In the genomic region with DNA sequence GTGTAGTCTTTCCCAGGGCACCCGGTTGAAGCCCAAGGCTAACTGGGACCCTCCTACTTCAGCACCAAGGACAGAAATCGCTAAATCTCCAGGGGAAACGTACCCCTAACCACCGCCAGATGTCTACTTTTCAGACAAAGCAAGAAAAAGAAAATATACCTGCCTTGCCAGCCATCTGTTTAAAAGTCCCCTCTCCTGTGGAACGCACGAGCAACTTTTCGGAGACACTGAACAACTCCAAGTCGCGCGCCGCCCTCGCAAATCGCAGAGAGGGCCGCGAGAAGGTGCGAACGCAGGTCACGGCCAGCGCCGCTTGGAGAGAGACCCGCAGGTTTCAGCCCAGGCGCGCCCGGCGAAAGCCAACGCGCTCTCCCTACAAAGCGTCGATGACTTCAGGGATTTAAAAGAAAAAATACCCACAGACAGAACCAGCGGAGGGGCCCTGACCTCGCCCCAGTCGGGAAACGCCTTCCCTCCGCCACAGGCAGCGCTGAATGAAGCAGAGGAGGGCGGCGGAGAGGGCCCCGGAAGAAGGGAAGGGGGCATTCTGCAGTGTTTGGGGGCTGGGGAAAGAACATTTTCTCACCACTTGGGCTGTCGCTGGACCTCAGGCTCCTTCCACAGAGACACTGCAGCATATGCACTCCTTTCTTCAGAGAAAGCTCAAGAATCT, we compare ENCODE assay signal across 1 cellular context.
TF ChIP-seq lines count a peak whose summit lies in the region.

No MANE protein-coding gene starts in this region.

TF ChIP-seq in HEK293, 187 proteins besides CTCF, POLR2A, EP300 and RAD21 (continued from another document):
- TF ChIP-seq, protein P1, sequence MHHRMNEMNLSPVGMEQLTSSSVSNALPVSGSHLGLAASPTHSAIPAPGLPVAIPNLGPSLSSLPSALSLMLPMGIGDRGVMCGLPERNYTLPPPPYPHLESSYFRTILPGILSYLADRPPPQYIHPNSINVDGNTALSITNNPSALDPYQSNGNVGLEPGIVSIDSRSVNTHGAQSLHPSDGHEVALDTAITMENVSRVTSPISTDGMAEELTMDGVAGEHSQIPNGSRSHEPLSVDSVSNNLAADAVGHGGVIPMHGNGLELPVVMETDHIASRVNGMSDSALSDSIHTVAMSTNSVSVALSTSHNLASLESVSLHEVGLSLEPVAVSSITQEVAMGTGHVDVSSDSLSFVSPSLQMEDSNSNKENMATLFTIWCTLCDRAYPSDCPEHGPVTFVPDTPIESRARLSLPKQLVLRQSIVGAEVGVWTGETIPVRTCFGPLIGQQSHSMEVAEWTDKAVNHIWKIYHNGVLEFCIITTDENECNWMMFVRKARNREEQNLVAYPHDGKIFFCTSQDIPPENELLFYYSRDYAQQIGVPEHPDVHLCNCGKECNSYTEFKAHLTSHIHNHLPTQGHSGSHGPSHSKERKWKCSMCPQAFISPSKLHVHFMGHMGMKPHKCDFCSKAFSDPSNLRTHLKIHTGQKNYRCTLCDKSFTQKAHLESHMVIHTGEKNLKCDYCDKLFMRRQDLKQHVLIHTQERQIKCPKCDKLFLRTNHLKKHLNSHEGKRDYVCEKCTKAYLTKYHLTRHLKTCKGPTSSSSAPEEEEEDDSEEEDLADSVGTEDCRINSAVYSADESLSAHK (tag by site-specific recombination; IDR thresholded peaks at IDR 0.05), result no peak
- TF ChIP-seq SETDB1 (IDR thresholded peaks at IDR 0.05; ENCODE audit: insufficient read length, low read length) (no peak), ZBTB8A (tag by site-specific recombination; IDR thresholded peaks at IDR 0.05) (peak; percentile 35), ZNF140 (tag by site-specific recombination; IDR thresholded peaks at IDR 0.05) (no peak), ZNF302 (tag by site-specific recombination; IDR thresholded peaks at IDR 0.05; ENCODE audit: low read depth) (no peak), FEZF1 (tag by site-specific recombination; IDR thresholded peaks at IDR 0.05) (no peak), ZSCAN5A (tag by site-specific recombination; IDR thresholded peaks at IDR 0.05) (no peak), ZNF311 (tag by site-specific recombination; IDR thresholded peaks at IDR 0.05; ENCODE audit: borderline replicate concordance) (no peak), PRDM10 (tag by site-specific recombination; IDR thresholded peaks at IDR 0.05) (peak; percentile 88), ZNF248 (tag by site-specific recombination; IDR thresholded peaks at IDR 0.05) (no peak), ZNF596 (tag by site-specific recombination; IDR thresholded peaks at IDR 0.05) (no peak), ZFHX2 (tag by site-specific recombination; conservative IDR thresholded peaks at IDR 0.05) (peak; percentile 38; the same call in 1 of the 2 replicates), REST (tag by site-specific recombination; IDR thresholded peaks at IDR 0.05) (peak; percentile 99), ZNF391 (tag by site-specific recombination; IDR thresholded peaks at IDR 0.05; ENCODE audit: borderline replicate concordance, low read depth) (no peak), ZBTB10 (tag by site-specific recombination; IDR thresholded peaks at IDR 0.05) (no peak)
- TF ChIP-seq, protein P2, sequence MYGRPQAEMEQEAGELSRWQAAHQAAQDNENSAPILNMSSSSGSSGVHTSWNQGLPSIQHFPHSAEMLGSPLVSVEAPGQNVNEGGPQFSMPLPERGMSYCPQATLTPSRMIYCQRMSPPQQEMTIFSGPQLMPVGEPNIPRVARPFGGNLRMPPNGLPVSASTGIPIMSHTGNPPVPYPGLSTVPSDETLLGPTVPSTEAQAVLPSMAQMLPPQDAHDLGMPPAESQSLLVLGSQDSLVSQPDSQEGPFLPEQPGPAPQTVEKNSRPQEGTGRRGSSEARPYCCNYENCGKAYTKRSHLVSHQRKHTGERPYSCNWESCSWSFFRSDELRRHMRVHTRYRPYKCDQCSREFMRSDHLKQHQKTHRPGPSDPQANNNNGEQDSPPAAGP (tag by site-specific recombination; IDR thresholded peaks at IDR 0.05), result no peak
- TF ChIP-seq, protein P3, sequence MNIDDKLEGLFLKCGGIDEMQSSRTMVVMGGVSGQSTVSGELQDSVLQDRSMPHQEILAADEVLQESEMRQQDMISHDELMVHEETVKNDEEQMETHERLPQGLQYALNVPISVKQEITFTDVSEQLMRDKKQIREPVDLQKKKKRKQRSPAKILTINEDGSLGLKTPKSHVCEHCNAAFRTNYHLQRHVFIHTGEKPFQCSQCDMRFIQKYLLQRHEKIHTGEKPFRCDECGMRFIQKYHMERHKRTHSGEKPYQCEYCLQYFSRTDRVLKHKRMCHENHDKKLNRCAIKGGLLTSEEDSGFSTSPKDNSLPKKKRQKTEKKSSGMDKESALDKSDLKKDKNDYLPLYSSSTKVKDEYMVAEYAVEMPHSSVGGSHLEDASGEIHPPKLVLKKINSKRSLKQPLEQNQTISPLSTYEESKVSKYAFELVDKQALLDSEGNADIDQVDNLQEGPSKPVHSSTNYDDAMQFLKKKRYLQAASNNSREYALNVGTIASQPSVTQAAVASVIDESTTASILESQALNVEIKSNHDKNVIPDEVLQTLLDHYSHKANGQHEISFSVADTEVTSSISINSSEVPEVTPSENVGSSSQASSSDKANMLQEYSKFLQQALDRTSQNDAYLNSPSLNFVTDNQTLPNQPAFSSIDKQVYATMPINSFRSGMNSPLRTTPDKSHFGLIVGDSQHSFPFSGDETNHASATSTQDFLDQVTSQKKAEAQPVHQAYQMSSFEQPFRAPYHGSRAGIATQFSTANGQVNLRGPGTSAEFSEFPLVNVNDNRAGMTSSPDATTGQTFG (tag by site-specific recombination; IDR thresholded peaks at IDR 0.05; ENCODE audit: borderline replicate concordance), result no peak
